Comparison of ENCODE assay signal across 9 cellular contexts in genomic region chr10:21494221-21495001, GRCh38. TPM values are rescaled to one million over a fixed set of nuclear protein-coding genes. Genes with fewer than 3 reads are reported as not detected.
DNase-seq lines count a peak whose midpoint lies in the region; ATAC-seq and TF ChIP-seq lines count a peak whose summit lies in the region.
"Had no signal": no experiment of that assay in that cellular context is flagged by ENCODE, and none has a peak within 500 bp of the region (broad histone marks: within the 10 kb centered on the region; RNA-seq: fewer than 3 reads in every experiment).

No MANE protein-coding gene starts in this region.

- peak overlapping the region; percentile 69 to 73 for H3K4me3 ChIP-seq in Panc1 (ENCODE audit: low read depth in 2 of 2, low read length in 2 of 2)
- H3K4me3 ChIP-seq in mucosa of descending colon, result no peak overlapping the region
- H3K4me3 ChIP-seq in urinary bladder (ENCODE audit: low read depth, low read length), result peak overlapping the region; percentile 73

- DNase-seq in NCI-H2171 (lab: John Stamatoyannopoulos, UW) (peak; percentile 8), NCI-H2171 treated with DMSO at 0.1 percent for 48 hours (lab: John Stamatoyannopoulos, UW) (no peak), Panc1 (ENCODE audit: low read depth, low spot score) (no peak), mucosa of descending colon (peak in 1 of 3 donors; percentile 52), NCI-H1436 (lab: John Stamatoyannopoulos, UW) (no peak), NCI-H345 treated with DMSO at 0.1 percent for 48 hours (lab: John Stamatoyannopoulos, UW; ENCODE audit: unreplicated experiment) (no peak)
- no peak for DNase-seq in effector memory CD8-positive, alpha-beta T cell

- POLR2A ChIA-PET in Panc1 (lab: Charles Lee), result interaction anchor here (0.6 to 1.1 kb wide), 3 partner anchors 23 to 219 kb away, joined by 3 to 6 read pairs (median 5); no protein-coding TSS in a partner anchor

- H3K9me3 ChIP-seq in Panc1 (ENCODE audit: control insufficient read depth, insufficient read depth, low read depth, low read length) (no peaks in the 10 kb centered on the region), mucosa of descending colon (no peaks in the 10 kb centered on the region)

- H3K27me3 ChIP-seq in Panc1 (ENCODE audit: control insufficient read depth, insufficient read depth, low read length), result no peaks in the 10 kb centered on the region

- H3K4me1 Mint-ChIP-seq in effector memory CD8-positive, alpha-beta T cell (ENCODE audit: low read depth in 2 of 2), result peaks cover 13% of the 10 kb centered on the region in 2 donors

- H3K4me3 Mint-ChIP-seq in effector memory CD8-positive, alpha-beta T cell, result peak overlapping the region; percentile 89 to 90

- BruUV-seq in Panc1 (replicated peaks; lab: Mats Ljungman, UMichigan), result no TSS peak

- H3K27ac ChIP-seq in Panc1 (ENCODE audit: low read length) (peak overlapping the region; percentile 98), urinary bladder (ENCODE audit: low read depth) (peak overlapping the region; percentile 12)
- H3K27ac ChIP-seq: C4-2B had no signal

- TF ChIP-seq CTCF in Panc1 (IDR thresholded peaks at IDR 0.05) (no peak), mucosa of descending colon (IDR thresholded peaks at IDR 0.05) (no peak)

- peaks cover 44% of the 10 kb centered on the region for H3K4me1 ChIP-seq in Panc1 (ENCODE audit: control insufficient read depth, insufficient read depth, low read length)
- H3K4me1 ChIP-seq in mucosa of descending colon (ENCODE audit: low read depth), result peaks cover 20% of the 10 kb centered on the region
- no peaks in the 10 kb centered on the region for H3K4me1 ChIP-seq in urinary bladder (ENCODE audit: insufficient read depth)

- peaks cover 6% of the 10 kb centered on the region for H3K36me3 Mint-ChIP-seq in effector memory CD8-positive, alpha-beta T cell (ENCODE audit: insufficient read depth)

- ATAC-seq in Panc1 (peak; percentile 59), mucosa of descending colon (peak; percentile 3)
- peak; percentile 9 for ATAC-seq in effector memory CD8-positive, alpha-beta T cell (replicated peaks)

- in situ Hi-C loops in Panc1 (cut with HindIII; ENCODE audit: low pct_unique_long_range_greater_than_20kb, low sequenced_read_pairs), result no loop called here

- H3K9me3 Mint-ChIP-seq in effector memory CD8-positive, alpha-beta T cell, result no peaks in the 10 kb centered on the region

- peaks cover 40 to 42% of the 10 kb centered on the region in 2 donors for H3K27me3 Mint-ChIP-seq in effector memory CD8-positive, alpha-beta T cell

- H3K36me3 ChIP-seq in Panc1 (ENCODE audit: control insufficient read depth, insufficient read depth, low read length) (no peaks in the 10 kb centered on the region; the same call in 1 of the 2 replicates), mucosa of descending colon (ENCODE audit: low read depth) (no peaks in the 10 kb centered on the region), urinary bladder (ENCODE audit: insufficient read depth) (no peaks in the 10 kb centered on the region)

- intact Hi-C loops in Panc1 (cut with micrococcal nuclease; ENCODE audit: unreplicated experiment) (loop anchor here (5.0 to 10.0 kb wide), 4 partner anchors 38 to 460 kb away; partner anchors contain the start of gene MLLT10), mucosa of descending colon (cut with DNase I, micrococcal nuclease) (loop anchor here in 1 of 2 donors (10.0 kb wide), 1 partner anchor 230 kb away; no protein-coding TSS in a partner anchor)

- 8% methylated on average over 66 of the region's 66 CpGs for WGBS in urinary bladder

- CTCF ChIA-PET in Panc1 (lab: Charles Lee), result no interaction called here

- H3K27ac Mint-ChIP-seq in effector memory CD8-positive, alpha-beta T cell, result no peak overlapping the region

RNA-seq across cellular contexts. Expression of gene SKIDA1, which starts 31.1 kb away (rescaled TPM):
- 9.3 TPM for total RNA-seq in Panc1 (2021; ENCODE audit: unreplicated experiment)
- 5.8 TPM for polyA plus RNA-seq in Panc1 (2012; ENCODE audit: insufficient read length)
- 1 to 10 TPM in 1 of 3 donors, under 1 TPM in 2; 0.03 to 2.4 (median 0.34) TPM for total RNA-seq in mucosa of descending colon
- 5.0 TPM for total RNA-seq in urinary bladder
- 0.61 TPM for polyA plus RNA-seq in urinary bladder

RNA-seq across cellular contexts. Expression of gene MLLT10, which starts 39.6 kb away (rescaled TPM):
- total RNA-seq in Panc1 (2021; ENCODE audit: unreplicated experiment), result 33.4 TPM
- 28.9 TPM for polyA plus RNA-seq in Panc1 (2012; ENCODE audit: insufficient read length)
- total RNA-seq in mucosa of descending colon, result 10 to 100 TPM; 29.6 to 43.1 (median 35.8) TPM
- 109 TPM for total RNA-seq in urinary bladder
- 36.6 TPM for polyA plus RNA-seq in urinary bladder

Comparison
In these comparisons a context has a peak if more than half of its experiments do, and no peak if none do; other contexts are left out.
1. ATAC-seq: peak in every context shown above with its lines; median percentile 59 in Panc1; 9 in effector memory CD8-positive, alpha-beta T cell; 3 in mucosa of descending colon.